ENCODE assay signal across 8 cellular contexts in the genomic region with DNA sequence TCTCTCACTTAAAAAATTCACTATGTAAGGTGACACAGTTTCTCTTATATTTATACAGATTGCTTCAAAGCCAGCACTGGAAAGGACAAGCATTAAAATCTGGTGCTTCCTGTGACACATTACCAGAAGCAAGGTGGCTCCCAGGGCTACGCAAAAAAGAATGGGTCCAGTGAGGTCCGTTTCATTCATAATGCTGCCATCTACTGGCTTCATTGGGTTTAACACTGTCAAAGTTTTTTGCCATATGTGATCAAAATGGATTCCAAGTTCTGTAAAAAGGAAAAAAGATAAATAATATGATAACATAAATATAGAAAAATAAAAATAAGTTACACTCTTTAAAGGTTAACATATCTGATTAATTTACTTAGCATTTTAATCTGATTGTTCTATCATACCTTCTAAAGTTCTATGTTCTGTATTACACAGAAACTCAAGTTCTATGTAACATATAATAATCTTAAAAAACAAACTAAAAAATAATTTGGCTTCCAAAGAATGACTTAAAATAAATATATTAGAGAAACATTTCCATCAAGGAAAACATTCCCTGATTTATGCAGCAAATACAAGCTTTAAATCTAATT. TPM values are rescaled to one million over a fixed set of nuclear protein-coding genes. Genes with fewer than 3 reads are reported as not detected.
DNase-seq lines count a peak whose midpoint lies in the region; ATAC-seq, FAIRE-seq and TF ChIP-seq lines count a peak whose summit lies in the region.

No MANE protein-coding gene starts in this region.

- H3K36me3 ChIP-seq in gastroesophageal sphincter (no peaks in the 10 kb centered on the region), pancreas (no peaks in the 10 kb centered on the region)

- TF ChIP-seq EP300 in gastroesophageal sphincter (IDR thresholded peaks at IDR 0.05), result no peak

- peaks cover 2% of the 10 kb centered on the region for H3K27me3 Mint-ChIP-seq in activated T-cell treated with anti-CD3 and anti-CD28 coated beads, Interleukin-2, amount 50 U/mL, for 4 hours (ENCODE audit: low read depth)

- DNase-seq in NCI-H774 (lab: John Stamatoyannopoulos, UW) (peak; percentile 47), pancreas (peak in 3 of 6 donors; percentile 4 to 41 (median 21))
- DNase-seq in activated T-cell treated with anti-CD3 and anti-CD28 coated beads, Interleukin-2, amount 50 U/mL, for 4 hours, result no peak
- DNase-seq in activated CD8-positive, alpha-beta memory T cell treated with anti-CD3 and anti-CD28 coated beads, Interleukin-2, amount 50 U/mL, for 48 hours, result no peak

- H3K9me3 ChIP-seq in gastroesophageal sphincter (no peaks in the 10 kb centered on the region), pancreas (no peaks in the 10 kb centered on the region)

- peaks cover 2% of the 10 kb centered on the region for H3K4me1 Mint-ChIP-seq in activated T-cell treated with anti-CD3 and anti-CD28 coated beads, Interleukin-2, amount 50 U/mL, for 4 hours (ENCODE audit: low read depth)

- ATAC-seq in GM21360 (IDR thresholded peaks at IDR 0.05; ENCODE audit: unreplicated experiment), result peak; percentile 99
- ATAC-seq in HG03469 (IDR thresholded peaks at IDR 0.05; ENCODE audit: unreplicated experiment), result peak; percentile 90
- peak; percentile 58 to 71 for ATAC-seq in activated T-cell treated with anti-CD3 and anti-CD28 coated beads, Interleukin-2, amount 50 U/mL, for 4 hours
- ATAC-seq in gastroesophageal sphincter, result peak; percentile 50
- ATAC-seq in pancreas, result peak; percentile 64 to 89 (median 87)

- intact Hi-C loops in pancreas (cut with DNase I), result no loop called here

- H3K27me3 ChIP-seq in gastroesophageal sphincter (peaks cover 5% of the 10 kb centered on the region), pancreas (peaks cover 0 to 3% (median 0%) of the 10 kb centered on the region in 4 donors)

- FAIRE-seq in G401.6 (lab: Jason Lieb, UNC) (peak; percentile 93), pancreas (lab: Jason Lieb, UNC) (peak; percentile 96)

- no peak overlapping the region for H3K27ac ChIP-seq in gastroesophageal sphincter
- no peak overlapping the region for H3K27ac ChIP-seq in pancreas

- H3K4me3 Mint-ChIP-seq in activated T-cell treated with anti-CD3 and anti-CD28 coated beads, Interleukin-2, amount 50 U/mL, for 4 hours, result no peak overlapping the region

- WGBS in gastroesophageal sphincter (ENCODE audit: low coverage in 1 of 2), 2 donors, result 0 to 7% methylated on average over 2 of the region's 2 CpGs
- 0 to 1% methylated on average over 2 of the region's 2 CpGs for WGBS in pancreas, 2 donors

- no peak overlapping the region for H3K4me3 ChIP-seq in gastroesophageal sphincter
- H3K4me3 ChIP-seq in pancreas, result no peak overlapping the region

- TF ChIP-seq POLR2A in gastroesophageal sphincter (IDR thresholded peaks at IDR 0.05), result no peak

- TF ChIP-seq CTCF in gastroesophageal sphincter (IDR thresholded peaks at IDR 0.05) (peak; percentile 32 to 67 (median 38)), pancreas (IDR thresholded peaks at IDR 0.05) (peak; percentile 26 to 64 (median 58))

- no peaks in the 10 kb centered on the region for H3K9me3 Mint-ChIP-seq in activated T-cell treated with anti-CD3 and anti-CD28 coated beads, Interleukin-2, amount 50 U/mL, for 4 hours

- H3K36me3 Mint-ChIP-seq in activated T-cell treated with anti-CD3 and anti-CD28 coated beads, Interleukin-2, amount 50 U/mL, for 4 hours (ENCODE audit: insufficient read depth), result no peaks in the 10 kb centered on the region

- no peaks in the 10 kb centered on the region for H3K4me1 ChIP-seq in gastroesophageal sphincter
- H3K4me1 ChIP-seq in pancreas, result no peaks in the 10 kb centered on the region

RNA-seq across cellular contexts. Expression of a gene that starts 22.1 kb away (rescaled TPM):
- total RNA-seq in activated T-cell treated with anti-CD3 and anti-CD28 coated beads, Interleukin-2, amount 50 U/mL, for 4 hours, result not detected
- total RNA-seq in gastroesophageal sphincter (not detected), pancreas (not detected)
- polyA plus RNA-seq in pancreas, result under 1 TPM in 1 of 2 donors, not detected in 1; 0.14 TPM

RNA-seq across cellular contexts. Expression of a gene that starts 48.8 kb away (rescaled TPM):
- 10 to 100 TPM; 41.2 to 48.9 (median 48.3) TPM for total RNA-seq in activated T-cell treated with anti-CD3 and anti-CD28 coated beads, Interleukin-2, amount 50 U/mL, for 4 hours
- 10 to 100 TPM; 14.5 to 19.6 (median 14.6) TPM for total RNA-seq in gastroesophageal sphincter
- 10 to 100 TPM in 1 of 6 donors, 1 to 10 TPM in 5; 5.3 to 10.7 (median 8.7) TPM for total RNA-seq in pancreas
- 1 to 10 TPM; 5.4 to 8.7 TPM for polyA plus RNA-seq in pancreas
